27 cellular contexts compared by ENCODE assay signal in genomic region chr1:238961790-238962189, GRCh38.
"Had no signal": no experiment of that assay in that cellular context is flagged by ENCODE, and none has a peak within 500 bp of the region (broad histone marks: within the 10 kb centered on the region; RNA-seq: fewer than 3 reads in every experiment).

No MANE protein-coding gene starts in this region.

- H3K27me3 ChIP-seq: esophagus muscularis mucosa, gastrocnemius medialis, spleen, upper lobe of left lung had no signal

- H3K4me1 Mint-ChIP-seq: activated naive CD8-positive, alpha-beta T cell treated with anti-CD3 and anti-CD28 coated beads, Interleukin-2, amount 50 U/mL, for 24 hours; central memory CD8-positive, alpha-beta T cell; natural killer cell had no signal

- H3K9me3 ChIP-seq: esophagus muscularis mucosa, gastrocnemius medialis, left ventricle myocardium inferior, spleen, thoracic aorta, upper lobe of left lung had no signal

- DNase-seq: activated CD4-positive, alpha-beta T cell treated with anti-CD3 and anti-CD28 coated beads for 1 hour; activated CD4-positive, alpha-beta T cell treated with anti-CD3 and anti-CD28 coated beads, Interleukin-2, amount 50 U/mL, for 1 hour; activated CD8-positive, alpha-beta T cell treated with anti-CD3 and anti-CD28 coated beads, Interleukin-2, amount 10 ng/mL, durations not matched to agents 7 days and 5 days; activated gamma-delta T cell; activated naive CD4-positive, alpha-beta T cell treated with anti-CD3 and anti-CD28 coated beads, Interleukin-2, amount 50 U/mL, for 16 hours; activated naive CD8-positive, alpha-beta T cell treated with anti-CD3 and anti-CD28 coated beads, Interleukin-2, amount 50 U/mL, for 24 hours; anterior cingulate cortex; effector memory CD4-positive, alpha-beta T cell; gastrocnemius medialis; head of caudate nucleus; hypothalamus; left ventricle myocardium inferior; natural killer cell; retina; spleen; stimulated activated CD4-positive, alpha-beta T cell treated with anti-CD3 and anti-CD28 coated beads, Interleukin-4, amount 100 ng/mL, for 1 hour; stimulated activated naive CD4-positive, alpha-beta T cell; upper lobe of left lung; WERI-Rb-1 had no signal

- H3K4me3 ChIP-seq: esophagus muscularis mucosa, gastrocnemius medialis, left ventricle myocardium inferior, spleen, thoracic aorta, upper lobe of left lung had no signal

- H3K36me3 ChIP-seq: esophagus muscularis mucosa, gastrocnemius medialis, left ventricle myocardium inferior, spleen, thoracic aorta, upper lobe of left lung, WERI-Rb-1 had no signal

- H3K4me1 ChIP-seq: gastrocnemius medialis, left ventricle myocardium inferior, spleen, upper lobe of left lung had no signal

- H3K27me3 Mint-ChIP-seq: activated naive CD8-positive, alpha-beta T cell treated with anti-CD3 and anti-CD28 coated beads, Interleukin-2, amount 50 U/mL, for 24 hours; central memory CD8-positive, alpha-beta T cell had no signal

- H3K27ac Mint-ChIP-seq: activated CD8-positive, alpha-beta T cell treated with anti-CD3 and anti-CD28 coated beads, Interleukin-2, amount 10 ng/mL, durations not matched to agents 7 days and 5 days; activated naive CD8-positive, alpha-beta T cell treated with anti-CD3 and anti-CD28 coated beads, Interleukin-2, amount 50 U/mL, for 24 hours; activated T-helper 1 cell treated with anti-CD3 and anti-CD28 coated beads, Interleukin-12 subunit alpha, Interleukin-12 subunit beta, Interleukin-2, Interleukin-4 antibody, amounts not matched to agents 30 ng/mL and 10 ng/mL and 1 ng/mL, durations not matched to agents 14 hours and 24 hours and 36 hours; brain; mesothelial cell of epicardium; natural killer cell had no signal

- H3K9me3 Mint-ChIP-seq: brain had no signal

- H3K27ac ChIP-seq: esophagus muscularis mucosa, gastrocnemius medialis, left ventricle myocardium inferior, spleen, thoracic aorta, upper lobe of left lung, WERI-Rb-1 had no signal

- H3K4me3 Mint-ChIP-seq: activated CD8-positive, alpha-beta T cell treated with anti-CD3 and anti-CD28 coated beads, Interleukin-2, amount 10 ng/mL, durations not matched to agents 7 days and 5 days; activated naive CD8-positive, alpha-beta T cell treated with anti-CD3 and anti-CD28 coated beads, Interleukin-2, amount 50 U/mL, for 24 hours; activated T-helper 1 cell treated with anti-CD3 and anti-CD28 coated beads, Interleukin-12 subunit alpha, Interleukin-12 subunit beta, Interleukin-2, Interleukin-4 antibody, amounts not matched to agents 30 ng/mL and 10 ng/mL and 1 ng/mL, durations not matched to agents 14 hours and 24 hours and 36 hours; brain; central memory CD8-positive, alpha-beta T cell; mesothelial cell of epicardium; natural killer cell had no signal

- FAIRE-seq: colon, endothelial cell of umbilical vein had no signal

- H3K36me3 Mint-ChIP-seq: brain, mesothelial cell of epicardium, natural killer cell had no signal
